In genomic region chr22:39289445-39290247, GRCh38 we compare ENCODE assay signal across 24 cellular contexts. TPM values are rescaled to one million over a fixed set of nuclear protein-coding genes. Genes with fewer than 3 reads are reported as not detected.
DNase-seq lines count a peak whose midpoint lies in the region; ATAC-seq and TF ChIP-seq lines count a peak whose summit lies in the region.
"Had no signal": no experiment of that assay in that cellular context is flagged by ENCODE, and none has a peak within 500 bp of the region (broad histone marks: within the 10 kb centered on the region; RNA-seq: fewer than 3 reads in every experiment).

No MANE protein-coding gene starts in this region.

- no peak for TF ChIP-seq POLR2A in body of pancreas (IDR thresholded peaks at IDR 0.05)

- TF ChIP-seq CTCF in HEK293 (tag by site-specific recombination; IDR thresholded peaks at IDR 0.05), result no peak
- no peak for TF ChIP-seq CTCF in body of pancreas (IDR thresholded peaks at IDR 0.05)
- no peak for TF ChIP-seq CTCF in psoas muscle (IDR thresholded peaks at IDR 0.05)

- POLR2A ChIA-PET in HEK293 (lab: Yijun Ruan, JAX), result interaction anchor here (1.9 kb wide), 1 partner anchor 29 kb away, joined by 10 read pairs; the partner anchor contains the start of gene RPL3

- ATAC-seq in body of pancreas, result no peak
- ATAC-seq in psoas muscle, result no peak
- no peak for ATAC-seq in HG03095 (IDR thresholded peaks at IDR 0.05; ENCODE audit: unreplicated experiment)
- ATAC-seq: activated CD4-positive, alpha-beta T cell treated with anti-CD3 and anti-CD28 coated beads for 36 hours; stimulated activated naive CD8-positive, alpha-beta T cell treated with anti-CD3 and anti-CD28 coated beads, Interleukin-15, Interleukin-2, amounts not matched to agents 100 U/mL and 50 U/mL, for 24 hours had no signal

- intact Hi-C loops in body of pancreas (cut with DNase I) (no loop called here), psoas muscle (cut with DNase I) (loop anchor here in 1 of 2 donors (2.0 kb wide), 1 partner anchor 53 kb away; no protein-coding TSS in a partner anchor)

- H3K9me3 ChIP-seq in HEK293 (ENCODE audit: control insufficient read depth, insufficient read depth, low read depth, low read length) (no peaks in the 10 kb centered on the region), body of pancreas (peaks cover 0 to 6% (median 0%) of the 10 kb centered on the region in 3 donors), psoas muscle (no peaks in the 10 kb centered on the region)

- DNase-seq in body of pancreas (peak in 1 of 4 donors; percentile 38), kidney tubule cell (ENCODE audit: low spot score) (peak; percentile 93), psoas muscle (no peak), middle frontal gyrus (ENCODE audit: extremely low spot score, low spot score) (no peak), RPMI8226 (no peak)
- no peak for DNase-seq in activated effector memory CD4-positive, alpha-beta T cell treated with anti-CD3 and anti-CD28 coated beads, Interleukin-2, amount 50 U/mL, for 16 hours
- DNase-seq: activated CD4-positive, alpha-beta T cell treated with anti-CD3 and anti-CD28 coated beads for 36 hours; activated naive CD8-positive, alpha-beta T cell treated with anti-CD3 and anti-CD28 coated beads, Interleukin-2, amount 10 ng/mL, durations not matched to agents 7 days and 5 days; CD8-positive, alpha-beta memory T cell; GM23248; heart right ventricle; Kasumi-1; naive B cell; NCI-H1092; NCI-H2029; Right ventricle myocardium superior; stimulated activated naive CD8-positive, alpha-beta T cell treated with anti-CD3 and anti-CD28 coated beads, Interleukin-15, Interleukin-2, amounts not matched to agents 100 U/mL and 50 U/mL, for 24 hours; tibial artery had no signal

- WGBS in body of pancreas, 2 donors, result 45 to 67% methylated on average over 3 to 20 of the region's 20 CpGs
- WGBS in psoas muscle, 3 donors, result 78 to 79% (median 78%) methylated on average over 19 to 20 of the region's 20 CpGs

- H3K4me3 ChIP-seq in HEK293 (ENCODE audit: low read depth, low read length), result no peak overlapping the region
- H3K4me3 ChIP-seq in body of pancreas, result no peak overlapping the region
- no peak overlapping the region for H3K4me3 ChIP-seq in psoas muscle
- H3K4me3 ChIP-seq: coronary artery, GM12878, GM23248, heart right ventricle, lung, tibial artery had no signal

- no peaks in the 10 kb centered on the region for H3K27me3 ChIP-seq in body of pancreas
- H3K27me3 ChIP-seq in psoas muscle (ENCODE audit: insufficient read depth in 3 of 3, low read length in 2 of 3), result no peaks in the 10 kb centered on the region
- H3K27me3 ChIP-seq: heart right ventricle had no signal

- H3K4me1 ChIP-seq in HEK293 (ENCODE audit: control insufficient read depth, insufficient read depth, low read length), result 0 out of 2 replicates have a peak, but pooled peaks cover 4% of the 10 kb centered on the region
- peaks cover 54% of the 10 kb centered on the region for H3K4me1 ChIP-seq in body of pancreas
- H3K4me1 ChIP-seq in psoas muscle, result peaks cover 26% of the 10 kb centered on the region

- CTCF ChIA-PET in HEK293 (lab: Yijun Ruan, JAX), result interaction anchor here (0.7 kb wide), 1 partner anchor 114 kb away, joined by 3 read pairs; no protein-coding TSS in a partner anchor

- H3K36me3 ChIP-seq in HEK293 (ENCODE audit: control insufficient read depth in 2 of 2, insufficient read depth in 1 of 2, low read length in 2 of 2) (no peaks in the 10 kb centered on the region), body of pancreas (replicated peaks in 1 of 2; ENCODE audit: insufficient read depth in 1 of 2, low read depth in 2 of 2) (no peaks in the 10 kb centered on the region), psoas muscle (ENCODE audit: insufficient read depth in 1 of 2, low read depth in 1 of 2) (no peaks in the 10 kb centered on the region)
- H3K36me3 ChIP-seq: heart right ventricle, tibial artery had no signal

- no peak overlapping the region for H3K27ac ChIP-seq in HEK293 (ENCODE audit: extremely low read depth, low read depth, low read length)
- peak overlapping the region; percentile 95 to 99 (median 97) for H3K27ac ChIP-seq in body of pancreas
- H3K27ac ChIP-seq in psoas muscle, result peak overlapping the region; percentile 78
- H3K27ac ChIP-seq: GM23248, tibial artery had no signal

TF ChIP-seq in HEK293, 187 proteins besides CTCF, POLR2A, EP300 and RAD21:
- TF ChIP-seq ZNF548 (tag by site-specific recombination; IDR thresholded peaks at IDR 0.05) (no peak), ZNF335 (tag by site-specific recombination; conservative IDR thresholded peaks at IDR 0.05) (no peak), ZNF658 (tag by site-specific recombination; IDR thresholded peaks at IDR 0.05) (no peak), ZNF354C (tag by site-specific recombination; IDR thresholded peaks at IDR 0.05; ENCODE audit: borderline replicate concordance, low read depth) (no peak), ZNF768 (tag by site-specific recombination; IDR thresholded peaks at IDR 0.05) (0 out of 2 replicates have a peak, but pooled peaks have one; percentile 31), SCRT2 (tag by site-specific recombination; IDR thresholded peaks at IDR 0.05) (no peak), ZEB2 (tag by site-specific recombination; IDR thresholded peaks at IDR 0.05) (no peak), GLIS2 (tag by site-specific recombination; IDR thresholded peaks at IDR 0.05) (0 out of 2 replicates have a peak, but pooled peaks have one; percentile 46), ZNF24 (tag by site-specific recombination; IDR thresholded peaks at IDR 0.05) (no peak), ZIC2 (tag by site-specific recombination; IDR thresholded peaks at IDR 0.05) (no peak), ZNF560 (tag by site-specific recombination; IDR thresholded peaks at IDR 0.05; ENCODE audit: borderline replicate concordance) (no peak)
- TF ChIP-seq, protein P1, sequence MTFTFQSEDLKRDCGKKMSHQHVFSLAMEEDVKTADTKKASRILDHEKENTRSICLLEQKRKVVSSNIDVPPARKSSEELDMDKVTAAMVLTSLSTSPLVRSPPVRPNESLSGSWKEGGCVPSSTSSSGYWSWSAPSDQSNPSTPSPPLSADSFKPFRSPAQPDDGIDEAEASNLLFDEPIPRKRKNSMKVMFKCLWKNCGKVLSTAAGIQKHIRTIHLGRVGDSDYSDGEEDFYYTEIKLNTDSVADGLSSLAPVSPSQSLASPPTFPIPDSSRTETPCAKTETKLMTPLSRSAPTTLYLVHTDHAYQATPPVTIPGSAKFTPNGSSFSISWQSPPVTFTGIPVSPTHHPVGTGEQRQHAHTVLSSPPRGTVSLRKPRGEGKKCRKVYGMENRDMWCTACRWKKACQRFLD (tag by site-specific recombination; IDR thresholded peaks at IDR 0.05), result no peak
- TF ChIP-seq, protein P2, sequence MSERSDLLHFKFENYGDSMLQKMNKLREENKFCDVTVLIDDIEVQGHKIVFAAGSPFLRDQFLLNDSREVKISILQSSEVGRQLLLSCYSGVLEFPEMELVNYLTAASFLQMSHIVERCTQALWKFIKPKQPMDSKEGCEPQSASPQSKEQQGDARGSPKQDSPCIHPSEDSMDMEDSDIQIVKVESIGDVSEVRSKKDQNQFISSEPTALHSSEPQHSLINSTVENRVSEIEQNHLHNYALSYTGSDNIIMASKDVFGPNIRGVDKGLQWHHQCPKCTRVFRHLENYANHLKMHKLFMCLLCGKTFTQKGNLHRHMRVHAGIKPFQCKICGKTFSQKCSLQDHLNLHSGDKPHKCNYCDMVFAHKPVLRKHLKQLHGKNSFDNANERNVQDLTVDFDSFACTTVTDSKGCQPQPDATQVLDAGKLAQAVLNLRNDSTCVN (tag by site-specific recombination; optimal IDR thresholded peaks at IDR 0.05), result no peak

RNA-seq across cellular contexts. Expression of gene RPL3, which starts 29.8 kb away (rescaled TPM):
- total RNA-seq in body of pancreas (1,000 to 10,000 TPM; 1,625 to 1,893 TPM), psoas muscle (100 to 1,000 TPM; 266 to 539 (median 329) TPM)
- polyA plus RNA-seq in psoas muscle, result 1,000 to 10,000 TPM in 1 of 3 donors, 100 to 1,000 TPM in 2; 470 to 1,471 (median 727) TPM

RNA-seq across cellular contexts. Expression of gene PDGFB, which starts 44.9 kb away (rescaled TPM):
- total RNA-seq in body of pancreas (10 to 100 TPM in 1 of 2 donors, 1 to 10 TPM in 1; 7.0 to 15.8 TPM), psoas muscle (10 to 100 TPM in 3 of 4 donors, 1 to 10 TPM in 1; 7.5 to 16.4 (median 14.0) TPM)
- polyA plus RNA-seq in psoas muscle, result 10 to 100 TPM in 1 of 3 donors, 1 to 10 TPM in 2; 5.2 to 10.1 (median 5.8) TPM
- total RNA-seq: GM23248, NCI-H460 had no signal
